Comparison of ENCODE assay signal across 31 cellular contexts in genomic region chr6:141965016-141965545, GRCh38.
"Had no signal": no experiment of that assay in that cellular context is flagged by ENCODE, and none has a peak within 500 bp of the region (broad histone marks: within the 10 kb centered on the region; RNA-seq: fewer than 3 reads in every experiment).

No MANE protein-coding gene starts in this region.

- ATAC-seq: activated CD4-positive, CD25-positive, alpha-beta regulatory T cell treated with anti-CD3 and anti-CD28 coated beads, Interleukin-2, amount 50 U/mL, for 24 hours; activated CD8-positive, alpha-beta memory T cell treated with anti-CD3 and anti-CD28 coated beads, Interleukin-2, amount 10 ng/mL, durations not matched to agents 7 days and 5 days; activated naive CD8-positive, alpha-beta T cell treated with anti-CD3 and anti-CD28 coated beads, Interleukin-2, amount 50 U/mL, for 24 hours; PC-3; WTC11 had no signal

- DNase-seq: activated CD4-positive, alpha-beta memory T cell treated with anti-CD3 and anti-CD28 coated beads for 36 hours; activated CD4-positive, alpha-beta T cell treated with anti-CD3 and anti-CD28 coated beads for 36 hours; activated CD4-positive, alpha-beta T cell treated with anti-CD3 and anti-CD28 coated beads, Interleukin-2, amount 10 ng/mL, durations not matched to agents 7 days and 5 days; activated CD8-positive, alpha-beta memory T cell treated with anti-CD3 and anti-CD28 coated beads for 24 hours; activated CD8-positive, alpha-beta memory T cell treated with anti-CD3 and anti-CD28 coated beads, Interleukin-2, amount 10 ng/mL, durations not matched to agents 7 days and 5 days; activated CD8-positive, alpha-beta memory T cell treated with anti-CD3 and anti-CD28 coated beads, Interleukin-2, amount 50 U/mL, for 48 hours; activated effector memory CD4-positive, alpha-beta T cell treated with Interleukin-2 at 50 U/mL for 16 hours; activated naive CD4-positive, alpha-beta T cell treated with anti-CD3 and anti-CD28 coated beads, Interleukin-2, amount 10 ng/mL, durations not matched to agents 7 days and 5 days; activated naive CD8-positive, alpha-beta T cell treated with anti-CD3 and anti-CD28 coated beads, Interleukin-2, amount 50 U/mL, for 24 hours; activated T-cell treated with anti-CD3 and anti-CD28 coated beads, Interleukin-2, amount 50 U/mL, for 48 hours; amniotic stem cell; aorta; brain microvascular endothelial cell; Kasumi-1; KBM-7; MG63; NCI-H1048; NCI-H1105 treated with DMSO at 0.1 percent for 48 hours; NCI-H1436; NCI-H1694; NCI-H1930; NCI-H2081 treated with DMSO at 0.1 percent for 48 hours; NCI-H345; NCI-H524 treated with DMSO at 0.1 percent for 48 hours; NK-92 treated with Interleukin-12 subunit alpha and Interleukin-12 subunit beta, amount 100 ng/mL, for 24 hours; PC-3; Peyer's patch; RPMI8226; SIG-M5 had no signal

- H3K4me3 ChIP-seq: MG63, Peyer's patch had no signal

- H3K4me1 ChIP-seq: Peyer's patch had no signal

- H3K27ac ChIP-seq: brain microvascular endothelial cell, Peyer's patch had no signal

- H3K9me3 ChIP-seq: MG63, Peyer's patch had no signal

- H3K36me3 ChIP-seq: brain microvascular endothelial cell, MG63, Peyer's patch had no signal

- H3K27me3 ChIP-seq: brain microvascular endothelial cell, MG63, Peyer's patch had no signal
